ENCODE assay signal across 12 cellular contexts in the genomic region with DNA sequence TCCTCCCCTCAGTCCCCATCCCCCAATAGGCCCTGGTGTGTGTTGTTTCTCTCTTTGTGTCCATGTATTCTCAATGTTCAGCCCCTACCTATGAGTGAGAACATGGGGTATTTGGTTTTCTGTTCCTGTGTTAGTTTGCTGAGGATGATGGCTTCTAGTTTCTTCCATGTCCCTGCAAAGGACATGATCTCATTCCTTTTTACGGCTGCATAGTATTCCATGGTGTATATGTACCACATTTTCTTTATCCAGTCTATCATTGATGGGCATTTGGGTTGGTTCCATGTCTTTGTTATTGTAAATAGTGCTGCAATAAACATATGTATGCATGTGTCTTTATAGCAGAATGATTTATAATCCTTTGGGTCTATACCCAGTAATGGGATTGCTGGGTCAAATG. TPM values are rescaled to one million over a fixed set of nuclear protein-coding genes. Genes with fewer than 3 reads are reported as not detected.
"Had no signal": no experiment of that assay in that cellular context is flagged by ENCODE, and none has a peak within 500 bp of the region (broad histone marks: within the 10 kb centered on the region; RNA-seq: fewer than 3 reads in every experiment).

No MANE protein-coding gene starts in this region.

RNA-seq across cellular contexts. Expression of a gene that starts 21.0 kb away (rescaled TPM):
- total RNA-seq: activated B cell treated with CpG ODN at 0.5 μM for 24 hours; activated CD4-positive, alpha-beta memory T cell treated with anti-CD3 and anti-CD28 coated beads for 36 hours; activated CD4-positive, alpha-beta T cell treated with anti-CD3 and anti-CD28 coated beads, Interleukin-2, amount 10 ng/mL, durations not matched to agents 24 days and 14 days; activated CD8-positive, alpha-beta memory T cell treated with anti-CD3 and anti-CD28 coated beads for 36 hours; activated CD8-positive, alpha-beta T cell treated with anti-CD3 and anti-CD28 coated beads for 36 hours; activated naive CD4-positive, alpha-beta T cell treated with anti-CD3 and anti-CD28 coated beads for 36 hours; activated naive CD4-positive, alpha-beta T cell treated with anti-CD3 and anti-CD28 coated beads, Interleukin-2, amount 50 U/mL, for 72 hours; activated naive CD8-positive, alpha-beta T cell treated with anti-CD3 and anti-CD28 coated beads for 36 hours; activated T-cell treated with anti-CD3 and anti-CD28 coated beads, Interleukin-2, amount 50 U/mL, for 4 hours; activated T-cell treated with anti-CD3 and anti-CD28 coated beads, Interleukin-2, amount 50 U/mL, for 72 hours; activated T-helper 1 cell treated with anti-CD3 and anti-CD28 coated beads, Interleukin-12 subunit alpha, Interleukin-12 subunit beta, Interleukin-2, Interleukin-4 antibody, amounts not matched to agents 30 ng/mL and 10 ng/mL and 1 ng/mL, durations not matched to agents 14 hours and 24 hours and 36 hours; activated T-helper 17 cell treated with anti-CD3 and anti-CD28 coated beads, Interleukin-2, amount 50 U/mL, for 72 hours had no signal
